In genomic region chr17:1754430-1755112, GRCh38 we compare ENCODE assay signal across 28 cellular contexts. TPM values are rescaled to one million over a fixed set of nuclear protein-coding genes. Genes with fewer than 3 reads are reported as not detected.
A peak's percentile ranks its signal among the peaks of the same experiment; 100 is the strongest.
DNase-seq lines count a peak whose midpoint lies in the region; ATAC-seq, FAIRE-seq and TF ChIP-seq lines count a peak whose summit lies in the region.
"Had no signal": no experiment of that assay in that cellular context is flagged by ENCODE, and none has a peak within 500 bp of the region (broad histone marks: within the 10 kb centered on the region; RNA-seq: fewer than 3 reads in every experiment).

No MANE protein-coding gene starts in this region.

- H2AFZ ChIP-seq in Karpas-422 (ENCODE audit: low read length): no peak overlapping the region
- H2AFZ ChIP-seq in neuronal stem cell (ENCODE audit: low read length): peak overlapping the region; percentile 53

- peak overlapping the region; percentile 98 for H2AK5ac ChIP-seq in neuronal stem cell (ENCODE audit: low read depth, low read length)

- H3K18ac ChIP-seq in neuronal stem cell (ENCODE audit: low read length): peak overlapping the region; percentile 83

- H3K4me1 ChIP-seq in A549 (peaks cover 13% of the 10 kb centered on the region), Karpas-422 (ENCODE audit: low read length) (peaks cover 5% of the 10 kb centered on the region; the same call in 1 of the 2 replicates), endodermal cell (ENCODE audit: control insufficient read depth, insufficient read depth, low read length) (no peaks in the 10 kb centered on the region), neuronal stem cell (ENCODE audit: control insufficient read depth in 2 of 2, insufficient read depth in 1 of 2, low read depth in 1 of 2, low read length in 2 of 2) (peaks cover 3 to 10% of the 10 kb centered on the region in 2 donors), spleen (peaks cover 3 to 56% (median 14%) of the 10 kb centered on the region in 6 donors)
- H3K4me1 ChIP-seq: sigmoid colon had no signal

- peak overlapping the region in 1 of 2 experiments; percentile 33; a peak in 2 of 6 replicates for H3K27ac ChIP-seq in A549
- H3K27ac ChIP-seq in Karpas-422 (ENCODE audit: low read length): no peak overlapping the region
- H3K27ac ChIP-seq in endodermal cell (ENCODE audit: low read depth, low read length): no peak overlapping the region
- H3K27ac ChIP-seq in neuronal stem cell (replicated peaks; ENCODE audit: low read length): no peak overlapping the region
- H3K27ac ChIP-seq in spleen: peak overlapping the region in 2 of 8 donors; percentile 4 to 71
- H3K27ac ChIP-seq: colonic mucosa, sigmoid colon, SJCRH30 had no signal

- H2BK12ac ChIP-seq in neuronal stem cell (ENCODE audit: low read length): no peak overlapping the region

- ATAC-seq in A549 (peak; percentile 8 to 19; a peak in 2 of 6 replicates), HG02798 (IDR thresholded peaks at IDR 0.05; ENCODE audit: poor library complexity, unreplicated experiment) (no peak)
- ATAC-seq: activated CD4-positive, CD25-positive, alpha-beta regulatory T cell treated with anti-CD3 and anti-CD28 coated beads, Interleukin-2, amount 50 U/mL, for 24 hours; left colon; T-cell had no signal

- CTCF ChIA-PET in A549 (lab: Yijun Ruan, JAX): interaction anchor here (0.7 to 6.8 kb wide), 11 partner anchors 11 to 181 kb away, joined by 3 to 40 read pairs (median 4); partner anchors contain the start of gene SERPINF2
- CTCF ChIA-PET in activated CD4-positive, alpha-beta memory T cell treated with anti-CD3 and anti-CD28 coated beads, Interleukin-2, amount 10 ng/mL, durations not matched to agents 7 days and 5 days (lab: Charles Lee): interaction anchor here (0.8 to 1.4 kb wide), 2 partner anchors 16 to 114 kb away, joined by 3 read pairs; no protein-coding TSS in a partner anchor

- intact Hi-C loops in spleen (cut with DNase I; ENCODE audit: low total_unique reads): no loop called here

- no peak overlapping the region for H2BK120ac ChIP-seq in neuronal stem cell (ENCODE audit: low read depth, low read length)

- no peaks in the 10 kb centered on the region for H3K36me3 Mint-ChIP-seq in endodermal cell (ENCODE audit: low read depth)
- no peaks in the 10 kb centered on the region for H3K36me3 Mint-ChIP-seq in activated CD4-positive, alpha-beta memory T cell treated with anti-CD3 and anti-CD28 coated beads, Interleukin-2, amount 10 ng/mL, durations not matched to agents 7 days and 5 days (ENCODE audit: low read depth)
- H3K36me3 Mint-ChIP-seq: activated naive CD4-positive, alpha-beta T cell treated with anti-CD3 and anti-CD28 coated beads, Interleukin-2, amount 10 ng/mL, durations not matched to agents 7 days and 5 days; CD8-positive, alpha-beta memory T cell; naive B cell; T-cell had no signal

- H3K27ac Mint-ChIP-seq in endodermal cell: no peak overlapping the region
- no peak overlapping the region for H3K27ac Mint-ChIP-seq in activated CD4-positive, alpha-beta memory T cell treated with anti-CD3 and anti-CD28 coated beads, Interleukin-2, amount 10 ng/mL, durations not matched to agents 7 days and 5 days
- H3K27ac Mint-ChIP-seq: activated naive CD4-positive, alpha-beta T cell treated with anti-CD3 and anti-CD28 coated beads, Interleukin-2, amount 10 ng/mL, durations not matched to agents 7 days and 5 days; naive B cell; T-cell had no signal

- H3K27me3 ChIP-seq in Karpas-422 (ENCODE audit: low read length) (no peaks in the 10 kb centered on the region), endodermal cell (ENCODE audit: control insufficient read depth, insufficient read depth, low read length, poor library complexity, severe bottlenecking) (no peaks in the 10 kb centered on the region), neuronal stem cell (ENCODE audit: control insufficient read depth in 3 of 3, insufficient read depth in 3 of 3, low read depth in 1 of 3, low read length in 3 of 3) (peaks cover 0 to 11% (median 0%) of the 10 kb centered on the region in 3 experiments), spleen (replicated peaks in 1 of 7) (no peaks in the 10 kb centered on the region)
- H3K27me3 ChIP-seq: colonic mucosa, ovary, sigmoid colon, SJCRH30 had no signal

- peaks cover 3% of the 10 kb centered on the region for H3K27me3 Mint-ChIP-seq in endodermal cell (ENCODE audit: insufficient read depth)
- H3K27me3 Mint-ChIP-seq in activated CD4-positive, alpha-beta memory T cell treated with anti-CD3 and anti-CD28 coated beads, Interleukin-2, amount 10 ng/mL, durations not matched to agents 7 days and 5 days: peaks cover 8% of the 10 kb centered on the region
- H3K27me3 Mint-ChIP-seq: naive B cell; stimulated activated naive CD8-positive, alpha-beta T cell treated with anti-CD3 and anti-CD28 coated beads, Interleukin-15, amount 100 ng/mL, for 72 hours; T-cell had no signal

- H3K36me3 ChIP-seq in Karpas-422 (ENCODE audit: insufficient read depth, low read length): no peaks in the 10 kb centered on the region
- H3K36me3 ChIP-seq in endodermal cell (ENCODE audit: control insufficient read depth, insufficient read depth, low read length): no peaks in the 10 kb centered on the region
- H3K36me3 ChIP-seq in neuronal stem cell (replicated peaks in 1 of 2; ENCODE audit: control insufficient read depth in 2 of 2, insufficient read depth in 2 of 2, low read length in 2 of 2): no peaks in the 10 kb centered on the region
- H3K36me3 ChIP-seq in spleen: no peaks in the 10 kb centered on the region
- H3K36me3 ChIP-seq: colonic mucosa, ovary, sigmoid colon, SJCRH30, tibial nerve had no signal

- peak overlapping the region; percentile 57 for H2BK5ac ChIP-seq in neuronal stem cell (ENCODE audit: low read length)

- H3K4me1 Mint-ChIP-seq in endodermal cell: peaks cover 4% of the 10 kb centered on the region
- no peaks in the 10 kb centered on the region for H3K4me1 Mint-ChIP-seq in activated CD4-positive, alpha-beta memory T cell treated with anti-CD3 and anti-CD28 coated beads, Interleukin-2, amount 10 ng/mL, durations not matched to agents 7 days and 5 days

- no peaks in the 10 kb centered on the region for H3K79me2 ChIP-seq in Karpas-422 (ENCODE audit: low read length)

- H3K14ac ChIP-seq in neuronal stem cell (ENCODE audit: low read length): no peak overlapping the region

- peaks cover 1% of the 10 kb centered on the region for H3K79me1 ChIP-seq in neuronal stem cell (ENCODE audit: low read depth, low read length)

- TF ChIP-seq CTCF in A549 (IDR thresholded peaks at IDR 0.05) (no peak), endodermal cell (conservative IDR thresholded peaks at IDR 0.05) (no peak), spleen (IDR thresholded peaks at IDR 0.05 in 8 of 11, conservative IDR thresholded peaks at IDR 0.05 in 3 of 11) (no peak)

- H3K9me2 ChIP-seq in Karpas-422 (replicated peaks; ENCODE audit: insufficient read depth, low read length): no peaks in the 10 kb centered on the region

- H3K4ac ChIP-seq in neuronal stem cell (ENCODE audit: low read length): no peak overlapping the region

- peak overlapping the region; percentile 97 for H3K23ac ChIP-seq in neuronal stem cell (ENCODE audit: low read depth, low read length, poor library complexity)

- POLR2A ChIA-PET in A549 (lab: Yijun Ruan, JAX): interaction anchor here (0.5 to 2.7 kb wide), 3 partner anchors 13 to 75 kb away, joined by 3 to 10 read pairs (median 3); partner anchors contain the start of gene RPA1
- POLR2A ChIA-PET in activated CD4-positive, alpha-beta memory T cell treated with anti-CD3 and anti-CD28 coated beads, Interleukin-2, amount 10 ng/mL, durations not matched to agents 7 days and 5 days (lab: Charles Lee): interaction anchor here (1.2 to 1.9 kb wide), 2 partner anchors 11 to 38 kb away, joined by 3 to 9 read pairs; no protein-coding TSS in a partner anchor

- no peak for DNase-seq in A549 (ENCODE audit: low read depth in 1 of 2, low spot score in 1 of 2)
- DNase-seq in Karpas-422: peak; percentile 37
- peak; percentile 59 for DNase-seq in endodermal cell
- DNase-seq in neuronal stem cell (ENCODE audit: low spot score): no peak
- no peak for DNase-seq in NCI-H2029 (lab: John Stamatoyannopoulos, UW)
- DNase-seq in activated CD4-positive, alpha-beta memory T cell treated with anti-CD3 and anti-CD28 coated beads, Interleukin-2, amount 10 ng/mL, durations not matched to agents 7 days and 5 days: no peak
- no peak for DNase-seq in spleen
- DNase-seq: activated CD4-positive, alpha-beta T cell treated with anti-CD3 and anti-CD28 coated beads, Interleukin-2, amount 50 U/mL, for 48 hours; activated CD8-positive, alpha-beta memory T cell treated with anti-CD3 and anti-CD28 coated beads, Interleukin-2, amount 50 U/mL, for 48 hours; activated naive CD4-positive, alpha-beta T cell treated with anti-CD3 and anti-CD28 coated beads, Interleukin-2, amount 10 ng/mL, durations not matched to agents 7 days and 5 days; AML-193; CD8-positive, alpha-beta memory T cell; colonic mucosa; GOT3; left colon; naive B cell; ovary; sigmoid colon; SJCRH30; stimulated activated naive CD8-positive, alpha-beta T cell treated with anti-CD3 and anti-CD28 coated beads, Interleukin-15, amount 100 ng/mL, for 72 hours; T-cell had no signal

- TF ChIP-seq POLR2A in A549 (IDR thresholded peaks at IDR 0.05; ENCODE audit: low read length) (no peak), spleen (IDR thresholded peaks at IDR 0.05) (no peak)

- no peak for FAIRE-seq in A549 (lab: Jason Lieb, UNC)
- FAIRE-seq: A204.1, GM12892, RCC 7860 had no signal

- no peak overlapping the region for H3K4me3 Mint-ChIP-seq in endodermal cell
- no peak overlapping the region for H3K4me3 Mint-ChIP-seq in activated CD4-positive, alpha-beta memory T cell treated with anti-CD3 and anti-CD28 coated beads, Interleukin-2, amount 10 ng/mL, durations not matched to agents 7 days and 5 days
- H3K4me3 Mint-ChIP-seq: activated naive CD4-positive, alpha-beta T cell treated with anti-CD3 and anti-CD28 coated beads, Interleukin-2, amount 10 ng/mL, durations not matched to agents 7 days and 5 days; naive B cell; stimulated activated naive CD8-positive, alpha-beta T cell treated with anti-CD3 and anti-CD28 coated beads, Interleukin-15, amount 100 ng/mL, for 72 hours; T-cell had no signal

- peak overlapping the region; percentile 92 for H2BK15ac ChIP-seq in neuronal stem cell (ENCODE audit: low read length)

- no peak overlapping the region for H4K8ac ChIP-seq in neuronal stem cell (ENCODE audit: low read depth, low read length)

- H3K4me3 ChIP-seq in A549: no peak overlapping the region
- no peak overlapping the region for H3K4me3 ChIP-seq in Karpas-422 (ENCODE audit: low read length)
- no peak overlapping the region for H3K4me3 ChIP-seq in endodermal cell (ENCODE audit: low read length)
- H3K4me3 ChIP-seq in neuronal stem cell (ENCODE audit: low read length in 2 of 2): no peak overlapping the region
- no peak overlapping the region for H3K4me3 ChIP-seq in spleen
- H3K4me3 ChIP-seq: colonic mucosa, ovary, sigmoid colon, SJCRH30, tibial nerve had no signal

- no peak for TF ChIP-seq RAD21 in A549 (conservative IDR thresholded peaks at IDR 0.05 in 1 of 2, IDR thresholded peaks at IDR 0.05 in 1 of 2)

- no peaks in the 10 kb centered on the region for H4K20me1 ChIP-seq in Karpas-422 (ENCODE audit: insufficient read depth, low read depth, low read length)

- H3K9me3 ChIP-seq in A549 (no peaks in the 10 kb centered on the region), Karpas-422 (ENCODE audit: low read length) (no peaks in the 10 kb centered on the region), endodermal cell (ENCODE audit: control insufficient read depth, low read length) (no peaks in the 10 kb centered on the region), neuronal stem cell (replicated peaks in 1 of 2; ENCODE audit: control insufficient read depth in 2 of 2, insufficient read depth in 1 of 2, low read depth in 1 of 2, low read length in 2 of 2) (peaks cover 0 to 1% of the 10 kb centered on the region in 2 donors), spleen (no peaks in the 10 kb centered on the region)
- H3K9me3 ChIP-seq: colonic mucosa, ovary, sigmoid colon, SJCRH30, tibial nerve had no signal

- TF ChIP-seq EP300 in A549 (IDR thresholded peaks at IDR 0.05): no peak

- 84% methylated on average over 25 of the region's 25 CpGs for WGBS in A549 (ENCODE audit: missing lambda C conversion rate)
- WGBS in endodermal cell (ENCODE audit: insufficient coverage in 1 of 2, insufficient read length in 1 of 2), 2 experiments: 84 to 85% methylated on average over 12 to 24 of the region's 25 CpGs
- no CpG with 5 or more reads among the region's 25 CpGs for WGBS in neuronal stem cell (ENCODE audit: extremely low coverage in 2 of 2, insufficient read length in 2 of 2, insufficient replicate concordance in 1 of 2), 2 donors
- WGBS in spleen, 5 donors: 76 to 89% (median 82%) methylated on average over 14 to 25 of the region's 25 CpGs

- peak overlapping the region; percentile 85 for H4K91ac ChIP-seq in neuronal stem cell (ENCODE audit: low read depth, low read length, poor library complexity)

- H3K4me2 ChIP-seq in A549 (no peak overlapping the region), Karpas-422 (ENCODE audit: low read depth, low read length, poor library complexity, severe bottlenecking) (no peak overlapping the region), neuronal stem cell (ENCODE audit: insufficient read depth, low read length, poor library complexity, severe bottlenecking) (no peak overlapping the region)

- H3K9ac ChIP-seq in Karpas-422 (ENCODE audit: low read length) (no peak overlapping the region), endodermal cell (ENCODE audit: extremely low read depth, low read length, poor library complexity, severe bottlenecking) (no peak overlapping the region), neuronal stem cell (ENCODE audit: low read depth, low read length, poor library complexity) (no peak overlapping the region)

- H3K9me3 Mint-ChIP-seq in endodermal cell: no peaks in the 10 kb centered on the region
- H3K9me3 Mint-ChIP-seq in activated CD4-positive, alpha-beta memory T cell treated with anti-CD3 and anti-CD28 coated beads, Interleukin-2, amount 10 ng/mL, durations not matched to agents 7 days and 5 days: no peaks in the 10 kb centered on the region
- H3K9me3 Mint-ChIP-seq: activated naive CD4-positive, alpha-beta T cell treated with anti-CD3 and anti-CD28 coated beads, Interleukin-2, amount 10 ng/mL, durations not matched to agents 7 days and 5 days; CD8-positive, alpha-beta memory T cell; naive B cell; stimulated activated naive CD8-positive, alpha-beta T cell treated with anti-CD3 and anti-CD28 coated beads, Interleukin-15, amount 100 ng/mL, for 72 hours; T-cell had no signal

RNA-seq across cellular contexts. Expression of gene SERPINF1, which starts 7.3 kb away (rescaled TPM):
- polyA plus RNA-seq in A549 (2011; rRNA removed) (11.5 and 13.7 TPM in 2 replicates), A549 (2017; fragmentation: RNase III; extraction: RNeasy Plus Mini Kit Qiagen cat#74134 plus additional on column Dnase treatment) (2.3 to 3.4 TPM (median 3.0 TPM) in 3 replicates), spleen (100 to 1,000 TPM in 1 of 3 donors, 10 to 100 TPM in 2; 53.5 to 132 (median 99.5) TPM)
- 4.7 and 7.2 TPM in 2 replicates for polyA plus RNA-seq in A549 (2012; cell fraction: cytosol; rRNA removed)
- polyA plus RNA-seq in A549 (2012; cell fraction: nucleus; rRNA removed): 8.7 and 12.9 TPM in 2 replicates
- 8.2 and 8.7 TPM in 2 replicates for polyA minus RNA-seq in A549 (2011; rRNA and poly(A)+ RNA removed)
- total RNA-seq in Karpas-422 (2014; rRNA removed; shearing (Covaris generic); ENCODE audit: low replicate concordance): 45.5 and 62.2 TPM in 2 replicates
- total RNA-seq in endodermal cell (10 to 100 TPM; 39.7 to 64.1 TPM), spleen (100 to 1,000 TPM in 5 of 7 donors, 10 to 100 TPM in 2; 79.8 to 361 (median 192) TPM)
- 36.7 TPM for polyA plus RNA-seq in endodermal cell (2013, experiment 1 of 2)
- polyA plus RNA-seq in endodermal cell (2013, experiment 2 of 2): 33.9 TPM
- 65.7 TPM for polyA plus RNA-seq in neuronal stem cell (2013, experiment 1 of 2)
- polyA plus RNA-seq in neuronal stem cell (2013, experiment 2 of 2): 62.7 TPM
- total RNA-seq in activated CD4-positive, alpha-beta memory T cell treated with anti-CD3 and anti-CD28 coated beads, Interleukin-2, amount 10 ng/mL, durations not matched to agents 7 days and 5 days: not detected
- total RNA-seq: M059J had no signal

RNA-seq across cellular contexts. Expression of gene SERPINF2, which starts 11.9 kb away (rescaled TPM):
- polyA plus RNA-seq in A549 (2011; rRNA removed) (2.1 and 2.7 TPM in 2 replicates), A549 (2017; fragmentation: RNase III; extraction: RNeasy Plus Mini Kit Qiagen cat#74134 plus additional on column Dnase treatment) (2.4 to 2.9 TPM (median 2.7 TPM) in 3 replicates), spleen (1 to 10 TPM; 3.5 to 7.0 (median 4.9) TPM)
- 2.8 and 3.6 TPM in 2 replicates for polyA plus RNA-seq in A549 (2012; cell fraction: cytosol; rRNA removed)
- polyA plus RNA-seq in A549 (2012; cell fraction: nucleus; rRNA removed): 3.9 and 4.4 TPM in 2 replicates
- polyA minus RNA-seq in A549 (2011; rRNA and poly(A)+ RNA removed): 1.9 and 2.3 TPM in 2 replicates
- total RNA-seq in Karpas-422 (2014; rRNA removed; shearing (Covaris generic); ENCODE audit: low replicate concordance): 0.19 and 0.32 TPM in 2 replicates
- total RNA-seq in endodermal cell (1 to 10 TPM in 1 of 2 donors, under 1 TPM in 1; 0.86 to 1.8 TPM), spleen (1 to 10 TPM; 1.6 to 7.9 (median 5.0) TPM)
- 0.50 TPM for polyA plus RNA-seq in endodermal cell (2013, experiment 1 of 2)
- 0.41 TPM for polyA plus RNA-seq in endodermal cell (2013, experiment 2 of 2)
- 0.11 TPM for polyA plus RNA-seq in neuronal stem cell (2013, experiment 1 of 2)
- 0.12 TPM for polyA plus RNA-seq in neuronal stem cell (2013, experiment 2 of 2)
- under 1 TPM; 0.23 to 0.55 TPM for total RNA-seq in activated CD4-positive, alpha-beta memory T cell treated with anti-CD3 and anti-CD28 coated beads, Interleukin-2, amount 10 ng/mL, durations not matched to agents 7 days and 5 days
- total RNA-seq: SJCRH30 had no signal
- polyA plus RNA-seq: CD8-positive, alpha-beta memory T cell had no signal

RNA-seq across cellular contexts. Expression of gene WDR81, which starts 30.1 kb away (rescaled TPM):
- 4.6 and 4.9 TPM in 2 replicates for polyA plus RNA-seq in A549 (2011; rRNA removed)
- 14.4 and 20.1 TPM in 2 replicates for polyA plus RNA-seq in A549 (2012; cell fraction: cytosol; rRNA removed)
- 71.8 and 82.1 TPM in 2 replicates for polyA plus RNA-seq in A549 (2012; cell fraction: nucleus; rRNA removed)
- 22.6 to 26.8 TPM (median 25.5 TPM) in 3 replicates for polyA plus RNA-seq in A549 (2017; fragmentation: RNase III; extraction: RNeasy Plus Mini Kit Qiagen cat#74134 plus additional on column Dnase treatment)
- 8.8 and 11.0 TPM in 2 replicates for polyA minus RNA-seq in A549 (2011; rRNA and poly(A)+ RNA removed)
- total RNA-seq in Karpas-422 (2014; rRNA removed; shearing (Covaris generic); ENCODE audit: low replicate concordance): 11.7 and 28.9 TPM in 2 replicates
- total RNA-seq in endodermal cell: 10 to 100 TPM; 13.4 to 17.9 TPM
- 8.0 TPM for polyA plus RNA-seq in endodermal cell (2013, experiment 1 of 2)
- 6.0 TPM for polyA plus RNA-seq in endodermal cell (2013, experiment 2 of 2)
- polyA plus RNA-seq in neuronal stem cell (2013, experiment 1 of 2): 2.8 TPM
- 3.3 TPM for polyA plus RNA-seq in neuronal stem cell (2013, experiment 2 of 2)
- total RNA-seq in activated CD4-positive, alpha-beta memory T cell treated with anti-CD3 and anti-CD28 coated beads, Interleukin-2, amount 10 ng/mL, durations not matched to agents 7 days and 5 days: 10 to 100 TPM; 33.3 to 35.1 TPM
- total RNA-seq in spleen: 10 to 100 TPM; 38.2 to 74.7 (median 54.7) TPM
- polyA plus RNA-seq in spleen: 10 to 100 TPM; 16.2 to 41.3 (median 29.3) TPM

RNA-seq across cellular contexts. Expression of gene TLCD2, which starts 44.4 kb away (rescaled TPM):
- polyA plus RNA-seq in A549 (2011; rRNA removed) (3.4 and 4.5 TPM in 2 replicates), A549 (2017; fragmentation: RNase III; extraction: RNeasy Plus Mini Kit Qiagen cat#74134 plus additional on column Dnase treatment) (3.1 to 3.8 TPM (median 3.5 TPM) in 3 replicates), spleen (under 1 TPM; 0.26 to 0.67 (median 0.28) TPM)
- 0.70 and 0.96 TPM in 2 replicates for polyA plus RNA-seq in A549 (2012; cell fraction: cytosol; rRNA removed)
- polyA plus RNA-seq in A549 (2012; cell fraction: nucleus; rRNA removed): 0.71 and 0.89 TPM in 2 replicates
- 3.7 and 4.3 TPM in 2 replicates for polyA minus RNA-seq in A549 (2011; rRNA and poly(A)+ RNA removed)
- not detected in 2 replicates for total RNA-seq in Karpas-422 (2014; rRNA removed; shearing (Covaris generic); ENCODE audit: low replicate concordance)
- total RNA-seq in endodermal cell (1 to 10 TPM in 1 of 2 donors, under 1 TPM in 1; 0.84 to 1.8 TPM), spleen (1 to 10 TPM; 1.7 to 5.4 (median 3.1) TPM)
- 0.93 TPM for polyA plus RNA-seq in endodermal cell (2013, experiment 1 of 2)
- polyA plus RNA-seq in endodermal cell (2013, experiment 2 of 2): 0.99 TPM
- 0.75 TPM for polyA plus RNA-seq in neuronal stem cell (2013, experiment 1 of 2)
- polyA plus RNA-seq in neuronal stem cell (2013, experiment 2 of 2): 0.72 TPM
- total RNA-seq in activated CD4-positive, alpha-beta memory T cell treated with anti-CD3 and anti-CD28 coated beads, Interleukin-2, amount 10 ng/mL, durations not matched to agents 7 days and 5 days: under 1 TPM; 0.65 to 0.75 TPM

Comparison
In these comparisons a context has a peak if more than half of its experiments do, and no peak if none do; other contexts are left out.
1. DNase-seq: peak in Karpas-422 (single experiment) and endodermal cell (single experiment); none in A549 (0 of 2), neuronal stem cell (single experiment), NCI-H2029 (single experiment), activated CD4-positive, alpha-beta memory T cell treated with anti-CD3 and anti-CD28 coated beads, Interleukin-2, amount 10 ng/mL, durations not matched to agents 7 days and 5 days (single experiment) and spleen (single experiment).
2. RNA of gene SERPINF1, which starts 7.3 kb away (total RNA-seq): 79.8 to 361 TPM in spleen, 39.7 to 64.1 TPM in endodermal cell and 45.5 to 62.2 TPM in Karpas-422; not detected in activated CD4-positive, alpha-beta memory T cell treated with anti-CD3 and anti-CD28 coated beads, Interleukin-2, amount 10 ng/mL, durations not matched to agents 7 days and 5 days; every median in the first group is over 10 times any median in the second.